ENCODE assay signal across 18 cellular contexts in the genomic region with DNA sequence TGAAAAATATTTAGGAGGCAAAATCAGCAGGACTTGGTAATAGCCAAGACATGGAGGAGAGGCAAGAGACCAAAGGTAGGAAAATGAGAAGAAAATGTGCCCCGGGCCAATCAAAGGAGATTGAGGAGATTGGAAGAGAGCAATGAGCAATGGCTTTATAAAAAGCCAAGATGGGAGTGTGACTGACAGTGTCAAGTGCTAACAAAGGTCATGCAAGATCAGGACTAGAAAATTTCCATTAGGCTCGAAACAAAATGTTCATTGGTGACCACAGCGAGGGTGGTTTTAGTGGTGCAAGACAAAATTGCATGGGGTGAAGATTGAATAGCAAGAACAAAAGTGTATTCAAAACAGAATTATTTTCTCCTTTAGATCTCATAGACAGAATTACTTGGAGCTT.
"Had no signal": no experiment of that assay in that cellular context is flagged by ENCODE, and none has a peak within 500 bp of the region (broad histone marks: within the 10 kb centered on the region; RNA-seq: fewer than 3 reads in every experiment).

No MANE protein-coding gene starts in this region.

- H3K4me3 ChIP-seq: MG63, SJSA1, SK-N-MC had no signal

- H3K9me3 ChIP-seq: MG63, SJSA1 had no signal

- DNase-seq: KBM-7, MG63, NCI-H1092, NCI-H1105 treated with DMSO at 0.1 percent for 48 hours, NCI-H1417 treated with DMSO at 0.1 percent for 48 hours, NCI-H146, NCI-H1694 treated with DMSO at 0.1 percent for 48 hours, NCI-H1930, NCI-H2081, NCI-H2107, NCI-H2227 treated with DMSO at 0.1 percent for 48 hours, NCI-H524, NCI-H526 treated with DMSO at 0.1 percent for 48 hours, NCI-H774, RPMI8226, SHP77 had no signal

- H3K27me3 ChIP-seq: SJSA1 had no signal

- H3K36me3 ChIP-seq: MG63, SJSA1 had no signal

- H3K27ac ChIP-seq: SJSA1, SK-N-MC had no signal

- H3K4me1 ChIP-seq: SJSA1 had no signal
